8 cellular contexts compared by ENCODE assay signal in genomic region chr5:90474235-90475107, GRCh38. TPM values are rescaled to one million over a fixed set of nuclear protein-coding genes. Genes with fewer than 3 reads are reported as not detected.
DNase-seq lines count a peak whose midpoint lies in the region; ATAC-seq and TF ChIP-seq lines count a peak whose summit lies in the region.

Gene MBLAC2 (minus strand): TSS chr5:90474771. CDS start chr5:90474292, 479 bp downstream.
Gene POLR3G (plus strand): TSS chr5:90474864. CDS start chr5:90485568, 10,704 bp downstream.

- POLR2A ChIA-PET in RWPE1 (lab: Yijun Ruan, JAX; ENCODE audit: low non-redundant PET), result interaction anchor here (0.7 to 1.2 kb wide), 3 partner anchors 35 to 65 kb away, joined by 4 to 11 read pairs (median 5); partner anchors contain the start of gene CETN3

- in situ Hi-C loops in G401 (cut with HindIII; ENCODE audit: low sequenced_read_pairs), result no loop called here

- peak within 1 kb of the TSS; percentile 95 for H3K4me2 ChIP-seq in neural cell (ENCODE audit: low read length)

- CTCF ChIA-PET in RWPE1 (lab: Yijun Ruan, JAX), result interaction anchor here (0.5 to 0.8 kb wide), 5 partner anchors 8 to 309 kb away, joined by 3 to 8 read pairs (median 4); no protein-coding TSS in a partner anchor

- H3K27ac ChIP-seq in RWPE1 (peak within 1 kb of the TSS; percentile 93), neural cell (ENCODE audit: low read length) (peak within 1 kb of the TSS; percentile 73)

- H3K4me1 Mint-ChIP-seq in stimulated activated naive CD8-positive, alpha-beta T cell treated with anti-CD3 and anti-CD28 coated beads, Interleukin-15, amount 100 ng/mL, for 72 hours, result peaks cover 49% of the 10 kb centered on the region

- H3K9ac ChIP-seq in neural cell (ENCODE audit: low read length), result peak within 1 kb of the TSS; percentile 74

- peak; percentile 77 for TF ChIP-seq EP300 in neural cell (conservative IDR thresholded peaks at IDR 0.05; ENCODE audit: poor library complexity, severe bottlenecking)

- peak within 1 kb of the TSS; percentile 87 for H2AFZ ChIP-seq in neural cell (ENCODE audit: low read depth, low read length)

- H3K27ac Mint-ChIP-seq in stimulated activated naive CD8-positive, alpha-beta T cell treated with anti-CD3 and anti-CD28 coated beads, Interleukin-15, amount 100 ng/mL, for 72 hours, result peak within 1 kb of the TSS; percentile 95 to 97

- H3K9me3 Mint-ChIP-seq in stimulated activated naive CD8-positive, alpha-beta T cell treated with anti-CD3 and anti-CD28 coated beads, Interleukin-15, amount 100 ng/mL, for 72 hours, result peaks cover 0 to 17% of the 10 kb centered on the region in 2 donors

- H3K4me3 Mint-ChIP-seq in stimulated activated naive CD8-positive, alpha-beta T cell treated with anti-CD3 and anti-CD28 coated beads, Interleukin-15, amount 100 ng/mL, for 72 hours, result peak within 1 kb of the TSS; percentile 98 to 99

- H4K20me1 ChIP-seq in neural cell (ENCODE audit: insufficient read depth), result no peaks in the 10 kb centered on the region

- H3K9me3 ChIP-seq in neural cell (ENCODE audit: low read length), result no peaks in the 10 kb centered on the region

- ATAC-seq in stimulated activated naive CD8-positive, alpha-beta T cell treated with anti-CD3 and anti-CD28 coated beads, Interleukin-15, amount 100 ng/mL, for 72 hours, result peak; percentile 89

- peak within 1 kb of the TSS; percentile 91 for H3K4me3 ChIP-seq in neural cell (ENCODE audit: low read length)

- H3K9me2 ChIP-seq in neural cell (ENCODE audit: insufficient read depth, low read length), result no peaks in the 10 kb centered on the region

- H3K27me3 Mint-ChIP-seq in stimulated activated naive CD8-positive, alpha-beta T cell treated with anti-CD3 and anti-CD28 coated beads, Interleukin-15, amount 100 ng/mL, for 72 hours, result no peaks in the 10 kb centered on the region

- TF ChIP-seq CTCF in RWPE1 (conservative IDR thresholded peaks at IDR 0.05; ENCODE audit: low read depth) (peak; percentile 58), neural cell (IDR thresholded peaks at IDR 0.05; ENCODE audit: poor library complexity, severe bottlenecking) (peak; percentile 96)

- TF ChIP-seq RAD21 in neural cell (conservative IDR thresholded peaks at IDR 0.05), result peak; percentile 30

- peaks cover 3% of the 10 kb centered on the region for H3F3A ChIP-seq in neural cell (ENCODE audit: insufficient read depth, low read length, poor library complexity, severe bottlenecking)

- no peaks in the 10 kb centered on the region for H3K36me3 ChIP-seq in neural cell (ENCODE audit: insufficient read depth, low read length)

- peaks cover 10% of the 10 kb centered on the region for H3K27me3 ChIP-seq in neural cell (ENCODE audit: insufficient read depth, low read depth, low read length)

- peaks cover 15% of the 10 kb centered on the region for H3K79me2 ChIP-seq in neural cell (replicated peaks; ENCODE audit: insufficient read depth, low read length)

- DNase-seq in G401 (ENCODE audit: low spot score) (peak; percentile 93), GOT3 (lab: John Stamatoyannopoulos, UW) (peak; percentile 78), LHCN-M2 (ENCODE audit: low read depth) (peak; percentile 88), RWPE1 (ENCODE audit: low spot score) (peak; percentile 97), fibroblast of the conjunctiva (ENCODE audit: low read depth) (peak; percentile 82)
- peak; percentile 90 for DNase-seq in activated effector memory CD4-positive, alpha-beta T cell treated with Interleukin-2 at 50 U/mL for 16 hours
- DNase-seq in stimulated activated naive CD8-positive, alpha-beta T cell treated with anti-CD3 and anti-CD28 coated beads, Interleukin-15, amount 100 ng/mL, for 72 hours, result peak; percentile 89 to 92

TF ChIP-seq in neural cell, 6 proteins besides CTCF, POLR2A, EP300 and RAD21:
- TF ChIP-seq MXI1 (conservative IDR thresholded peaks at IDR 0.05; ENCODE audit: poor library complexity, severe bottlenecking) (peak; percentile 77), REST (IDR thresholded peaks at IDR 0.05; ENCODE audit: borderline replicate concordance) (peak; percentile 64), POLR2AphosphoS5 (IDR thresholded peaks at IDR 0.05) (peak; percentile 87), TAF1 (IDR thresholded peaks at IDR 0.05; ENCODE audit: low read depth) (peak; percentile 70), SMC3 (conservative IDR thresholded peaks at IDR 0.05; ENCODE audit: poor library complexity) (peak; percentile 32), EZH2 (IDR thresholded peaks at IDR 0.05; ENCODE audit: borderline replicate concordance, insufficient read depth, low read length, poor library complexity, severe bottlenecking) (no peak)

RNA-seq across cellular contexts. Expression of gene MBLAC2, which starts in this region (rescaled TPM):
- 4.3 and 5.5 TPM in 2 replicates for total RNA-seq in G401 (2014; rRNA removed; shearing (Covaris generic))
- 7.4 and 7.9 TPM in 2 replicates for total RNA-seq in LHCN-M2 (2014; rRNA removed)
- 1.5 TPM for polyA plus RNA-seq in LHCN-M2 (2012)
- polyA plus RNA-seq in neural cell, result 13.8 and 15.0 TPM in 2 replicates
- polyA minus RNA-seq in neural cell, result 27.9 and 28.7 TPM in 2 replicates

RNA-seq across cellular contexts. Expression of gene POLR3G, which starts in this region (rescaled TPM):
- 2.8 and 16.3 TPM in 2 replicates for total RNA-seq in G401 (2014; rRNA removed; shearing (Covaris generic))
- total RNA-seq in LHCN-M2 (2014; rRNA removed), result 9.2 and 14.2 TPM in 2 replicates
- polyA plus RNA-seq in LHCN-M2 (2012), result 1.9 TPM
- 0.56 and 2.7 TPM in 2 replicates for polyA plus RNA-seq in neural cell
- 1.2 and 1.7 TPM in 2 replicates for polyA minus RNA-seq in neural cell

Comparison
In these comparisons a context has a peak if more than half of its experiments do, and no peak if none do; other contexts are left out.
1. Peak in every context shown above with its lines: DNase-seq, ATAC-seq, H3K4me3 ChIP-seq and H3K27ac ChIP-seq.